2 cellular contexts compared by ENCODE assay signal in genomic region chr11:122843281-122844150, GRCh38.
A peak's percentile ranks its signal among the peaks of the same experiment; 100 is the strongest.
TF ChIP-seq lines count a peak whose summit lies in the region.

No MANE protein-coding gene starts in this region.

TF ChIP-seq in HEK293, 187 proteins besides CTCF, POLR2A, EP300 and RAD21 (continued from another document):
- TF ChIP-seq ZBTB26 (tag by site-specific recombination; optimal IDR thresholded peaks at IDR 0.05), result no peak
- peak; percentile 83; the same call in 1 of the 2 replicates for TF ChIP-seq MZF1 (tag by site-specific recombination; IDR thresholded peaks at IDR 0.05; ENCODE audit: borderline replicate concordance)
- TF ChIP-seq ZNF639 (tag by site-specific recombination; IDR thresholded peaks at IDR 0.05), result 0 out of 2 replicates have a peak, but pooled peaks have one; percentile 30
- TF ChIP-seq ZNF571 (tag by site-specific recombination; IDR thresholded peaks at IDR 0.05), result no peak
- no peak for TF ChIP-seq ZXDB (tag by site-specific recombination; IDR thresholded peaks at IDR 0.05)
- TF ChIP-seq ZNF843 (tag by site-specific recombination; IDR thresholded peaks at IDR 0.05), result 0 out of 2 replicates have a peak, but pooled peaks have one; percentile 34
- TF ChIP-seq OSR2 (tag by site-specific recombination; IDR thresholded peaks at IDR 0.05), result peak; percentile 87
- TF ChIP-seq ZFHX2 (tag by site-specific recombination; conservative IDR thresholded peaks at IDR 0.05), result peak; percentile 40
- TF ChIP-seq ZNF664 (tag by site-specific recombination; IDR thresholded peaks at IDR 0.05), result no peak
- TF ChIP-seq ZNF677 (tag by site-specific recombination; IDR thresholded peaks at IDR 0.05), result no peak
- 0 out of 2 replicates have a peak, but pooled peaks have one; percentile 22 for TF ChIP-seq ZNF10 (tag by site-specific recombination; IDR thresholded peaks at IDR 0.05)
- no peak for TF ChIP-seq ZEB2 (tag by site-specific recombination; IDR thresholded peaks at IDR 0.05)
- peak; percentile 80 for TF ChIP-seq SP7 (tag by site-specific recombination; IDR thresholded peaks at IDR 0.05)
- TF ChIP-seq GLIS1 (tag by site-specific recombination; IDR thresholded peaks at IDR 0.05), result peak; percentile 58; the same call in 1 of the 2 replicates
- peak; percentile 22; the same call in 1 of the 2 replicates for TF ChIP-seq ZBTB21 (tag by site-specific recombination; IDR thresholded peaks at IDR 0.05)
- TF ChIP-seq ZNF24 (tag by site-specific recombination; IDR thresholded peaks at IDR 0.05), result peak; percentile 67; the same call in 1 of the 2 replicates
- peak; percentile 81 for TF ChIP-seq ZIC2 (tag by site-specific recombination; IDR thresholded peaks at IDR 0.05)
- TF ChIP-seq ZNF350 (tag by site-specific recombination; IDR thresholded peaks at IDR 0.05), result no peak
- TF ChIP-seq ZSCAN23 (tag by site-specific recombination; IDR thresholded peaks at IDR 0.05), result 0 out of 2 replicates have a peak, but pooled peaks have one; percentile 38
- peak; percentile 57; the same call in 1 of the 2 replicates for TF ChIP-seq EGR2 (tag by site-specific recombination; IDR thresholded peaks at IDR 0.05; ENCODE audit: low read depth)
- TF ChIP-seq ZNF629 (tag by site-specific recombination; IDR thresholded peaks at IDR 0.05), result peak; percentile 74
- no peak for TF ChIP-seq ZNF488 (tag by site-specific recombination; IDR thresholded peaks at IDR 0.05)
- TF ChIP-seq FEZF1 (tag by site-specific recombination; IDR thresholded peaks at IDR 0.05), result peak; percentile 23; the same call in 1 of the 2 replicates
TF ChIP-seq in HEK293: peak in this region for 15.

TF ChIP-seq in HepG2, 621 proteins besides CTCF, POLR2A, EP300 and RAD21 (continued from another document and continues in another):
- TF ChIP-seq ATF1 (CRISPR knock-in tag; IDR thresholded peaks at IDR 0.05) (0 out of 2 replicates have a peak, but pooled peaks have one; percentile 24), DRAP1 (CRISPR knock-in tag; IDR thresholded peaks at IDR 0.05) (no peak), DPF2 (CRISPR knock-in tag; IDR thresholded peaks at IDR 0.05; ENCODE audit: borderline replicate concordance, low read depth) (no peak), ZNF784 (CRISPR knock-in tag; IDR thresholded peaks at IDR 0.05; ENCODE audit: borderline replicate concordance) (peak; percentile 62; the same call in 1 of the 2 replicates), KAT7 (CRISPR knock-in tag; IDR thresholded peaks at IDR 0.05; ENCODE audit: borderline replicate concordance) (no peak), RXRA (CRISPR knock-in tag; IDR thresholded peaks at IDR 0.05) (no peak; the same call in 1 of the 2 replicates), TBL1XR1 (IDR thresholded peaks at IDR 0.05; ENCODE audit: borderline replicate concordance, low read length, partially characterized antibody) (no peak), ZNF335 (CRISPR knock-in tag; IDR thresholded peaks at IDR 0.05) (no peak), ZNF772 (CRISPR knock-in tag; IDR thresholded peaks at IDR 0.05) (no peak), ZFP82 (CRISPR knock-in tag; IDR thresholded peaks at IDR 0.05; ENCODE audit: borderline replicate concordance) (no peak), FOXK1 (CRISPR knock-in tag; IDR thresholded peaks at IDR 0.05; ENCODE audit: borderline replicate concordance, low read depth) (0 out of 2 replicates have a peak, but pooled peaks have one; percentile 46), SOX6 (IDR thresholded peaks at IDR 0.05) (no peak), SOX6 (CRISPR knock-in tag; IDR thresholded peaks at IDR 0.05) (peak; percentile 85), MBNL3 (CRISPR knock-in tag; conservative IDR thresholded peaks at IDR 0.05) (no peak), GABPB1 (CRISPR knock-in tag; IDR thresholded peaks at IDR 0.05) (no peak), RXRB (CRISPR knock-in tag; IDR thresholded peaks at IDR 0.05; ENCODE audit: borderline replicate concordance) (0 out of 2 replicates have a peak, but pooled peaks have one; percentile 41), ZNF550 (CRISPR knock-in tag; IDR thresholded peaks at IDR 0.05; ENCODE audit: borderline replicate concordance) (no peak), ZNF563 (CRISPR knock-in tag; IDR thresholded peaks at IDR 0.05) (no peak), HNF1A (IDR thresholded peaks at IDR 0.05; ENCODE audit: low read depth) (no peak), HNF1A (CRISPR knock-in tag; IDR thresholded peaks at IDR 0.05; ENCODE audit: borderline replicate concordance) (no peak), ZNF326 (CRISPR knock-in tag; IDR thresholded peaks at IDR 0.05; ENCODE audit: borderline replicate concordance) (no peak), MAFK (conservative IDR thresholded peaks at IDR 0.05 in 1 of 2, IDR thresholded peaks at IDR 0.05 in 1 of 2; ENCODE audit: low read length in 2 of 2) (no peak), MEIS1 (CRISPR knock-in tag; IDR thresholded peaks at IDR 0.05; ENCODE audit: borderline replicate concordance) (no peak), SALL1 (CRISPR knock-in tag; IDR thresholded peaks at IDR 0.05) (peak; percentile 33; the same call in 1 of the 2 replicates), ZNF792 (CRISPR knock-in tag; IDR thresholded peaks at IDR 0.05) (no peak; the same call in 1 of the 2 replicates), TRAFD1 (CRISPR knock-in tag; IDR thresholded peaks at IDR 0.05; ENCODE audit: borderline replicate concordance) (no peak), MIER3 (CRISPR knock-in tag; IDR thresholded peaks at IDR 0.05; ENCODE audit: borderline replicate concordance) (0 out of 2 replicates have a peak, but pooled peaks have one; percentile 23), HHEX (CRISPR knock-in tag; IDR thresholded peaks at IDR 0.05) (0 out of 2 replicates have a peak, but pooled peaks have one; percentile 32), ARID3A (IDR thresholded peaks at IDR 0.05; ENCODE audit: low read depth, low read length) (no peak), ZFY (CRISPR knock-in tag; IDR thresholded peaks at IDR 0.05) (no peak), ZBED4 (CRISPR knock-in tag; IDR thresholded peaks at IDR 0.05; ENCODE audit: borderline replicate concordance) (no peak), ARID5B (CRISPR knock-in tag; IDR thresholded peaks at IDR 0.05) (peak; percentile 87), ZNF644 (CRISPR knock-in tag; IDR thresholded peaks at IDR 0.05; ENCODE audit: low read depth) (peak; percentile 69), ZNF775 (CRISPR knock-in tag; IDR thresholded peaks at IDR 0.05; ENCODE audit: borderline replicate concordance) (no peak), SMC3 (IDR thresholded peaks at IDR 0.05; ENCODE audit: low read length) (no peak), ZNF75D (CRISPR knock-in tag; IDR thresholded peaks at IDR 0.05; ENCODE audit: borderline replicate concordance) (no peak)
